1 cellular context compared by ENCODE assay signal in genomic region chr20:55322745-55323144, GRCh38.
"Had no signal": no experiment of that assay in that cellular context is flagged by ENCODE, and none has a peak within 500 bp of the region (broad histone marks: within the 10 kb centered on the region; RNA-seq: fewer than 3 reads in every experiment).

No MANE protein-coding gene starts in this region.

- H3K4me3 ChIP-seq: GM12878 had no signal

- ATAC-seq: GM12878 had no signal
